Comparison of ENCODE assay signal across 24 cellular contexts in genomic region chr9:115099891-115100290, GRCh38. TPM values are rescaled to one million over a fixed set of nuclear protein-coding genes. Genes with fewer than 3 reads are reported as not detected.
DNase-seq lines count a peak whose midpoint lies in the region; ATAC-seq and TF ChIP-seq lines count a peak whose summit lies in the region.
"Had no signal": no experiment of that assay in that cellular context is flagged by ENCODE, and none has a peak within 500 bp of the region (broad histone marks: within the 10 kb centered on the region; RNA-seq: fewer than 3 reads in every experiment).

No MANE protein-coding gene starts in this region.

- H3K4me1 Mint-ChIP-seq in nephron = peaks cover 30% of the 10 kb centered on the region
- H3K4me1 Mint-ChIP-seq: activated B cell treated with CpG ODN at 0.5 μM for 24 hours; CD8-positive, alpha-beta memory T cell had no signal

- H3K4me1 ChIP-seq in fibroblast of lung (ENCODE audit: control insufficient read depth, extremely low read depth, insufficient read depth, low read length) = peaks cover under 1% of the 10 kb centered on the region
- H3K4me1 ChIP-seq: suprapubic skin had no signal

- H3K9me3 Mint-ChIP-seq in nephron = no peaks in the 10 kb centered on the region

- H3K27me3 Mint-ChIP-seq in nephron (ENCODE audit: low read depth) = no peaks in the 10 kb centered on the region

- H3K36me3 Mint-ChIP-seq in nephron (ENCODE audit: low read depth) = peaks cover 6% of the 10 kb centered on the region
- H3K36me3 Mint-ChIP-seq: CD8-positive, alpha-beta memory T cell had no signal

- no peak overlapping the region for H3K4me2 ChIP-seq in fibroblast of lung (ENCODE audit: extremely low read depth, insufficient read depth, low read length)
- H3K4me2 ChIP-seq: hepatocyte had no signal

- H3K27me3 ChIP-seq in fibroblast of lung (ENCODE audit: control insufficient read depth, insufficient read depth, low read length) = no peaks in the 10 kb centered on the region
- H3K27me3 ChIP-seq: adrenal gland, hepatocyte, suprapubic skin, vagina had no signal

- ATAC-seq in SK-N-SH treated with all-trans-retinoic acid at 6 μM for 48 hours (peak; percentile 8; the same call in 2 of the 3 replicates), GM18858 (IDR thresholded peaks at IDR 0.05; ENCODE audit: unreplicated experiment) (no peak), HG02588 (IDR thresholded peaks at IDR 0.05; ENCODE audit: unreplicated experiment) (no peak)

- H3K4me3 ChIP-seq in fibroblast of lung (replicated peaks in 1 of 4; ENCODE audit: control extremely low read depth in 1 of 4, insufficient read depth in 1 of 4, low read depth in 3 of 4, low read length in 4 of 4) = no peak overlapping the region
- H3K4me3 ChIP-seq: adrenal gland, hepatocyte, suprapubic skin, vagina had no signal

- no peak for TF ChIP-seq CTCF in fibroblast of lung (conservative IDR thresholded peaks at IDR 0.05 in 1 of 2, IDR thresholded peaks at IDR 0.05 in 1 of 2; ENCODE audit: low read depth in 1 of 2, low read length in 2 of 2)
- no peak for TF ChIP-seq CTCF in nephron (IDR thresholded peaks at IDR 0.05; ENCODE audit: unreplicated experiment in 3 of 3)
- TF ChIP-seq CTCF in GM13977 (IDR thresholded peaks at IDR 0.05; ENCODE audit: extremely low read depth, insufficient read depth, missing control alignments) = no peak

- DNase-seq in fibroblast of lung (ENCODE audit: low read depth in 2 of 2) (peak; percentile 46 to 48), GM13977 (ENCODE audit: low spot score) (no peak), GM19240 (ENCODE audit: insufficient read length, low spot score) (no peak)
- DNase-seq: activated B cell treated with CpG ODN at 0.5 μM for 24 hours; activated CD4-positive, alpha-beta T cell treated with anti-CD3 and anti-CD28 coated beads, Interleukin-2, amount 50 U/mL, for 48 hours; activated gamma-delta T cell treated with Interleukin-2 at 50 U/mL for 16 hours; adrenal gland; CD8-positive, alpha-beta memory T cell; dermis blood vessel endothelial cell; DMS79; foreskin fibroblast; GOT3; NCI-H1105; NCI-H2029; NCI-H226; NCI-H748 treated with DMSO at 0.1 percent for 48 hours had no signal

- peak overlapping the region in 2 of 3 experiments; percentile 73 to 80 for H3K27ac Mint-ChIP-seq in nephron
- H3K27ac Mint-ChIP-seq: activated B cell treated with CpG ODN at 0.5 μM for 24 hours; CD8-positive, alpha-beta memory T cell had no signal

- H2AFZ ChIP-seq in fibroblast of lung (ENCODE audit: low read length) = no peak overlapping the region
- H2AFZ ChIP-seq: hepatocyte had no signal

- H3K36me3 ChIP-seq in fibroblast of lung (ENCODE audit: control insufficient read depth, insufficient read depth, low read length) = no peaks in the 10 kb centered on the region
- H3K36me3 ChIP-seq: adrenal gland, suprapubic skin, vagina had no signal

- no peak overlapping the region for H3K4me3 Mint-ChIP-seq in nephron
- H3K4me3 Mint-ChIP-seq: activated B cell treated with CpG ODN at 0.5 μM for 24 hours; CD8-positive, alpha-beta memory T cell had no signal

- in situ Hi-C loops in GM13977 (cut with MboI; ENCODE audit: low pct_unique_long_range_greater_than_20kb, low sequenced_read_pairs, unreplicated experiment) = no loop called here

- H3K9ac ChIP-seq in fibroblast of lung (ENCODE audit: insufficient read depth, low read length) = no peak overlapping the region

- no peaks in the 10 kb centered on the region for H3K9me3 ChIP-seq in fibroblast of lung (ENCODE audit: control insufficient read depth, insufficient read depth, low read depth, low read length)
- H3K9me3 ChIP-seq: adrenal gland, suprapubic skin, vagina had no signal

- H4K20me1 ChIP-seq in fibroblast of lung (ENCODE audit: control insufficient read depth, extremely low read depth, insufficient read depth, low read length) = no peaks in the 10 kb centered on the region

- no peak overlapping the region for H3K27ac ChIP-seq in fibroblast of lung (ENCODE audit: insufficient read depth, low read length)
- H3K27ac ChIP-seq: hepatocyte, suprapubic skin had no signal

- H3K79me2 ChIP-seq in fibroblast of lung (ENCODE audit: control insufficient read depth, insufficient read depth, low read length) = peaks cover 39% of the 10 kb centered on the region
- H3K79me2 ChIP-seq: hepatocyte had no signal

TF ChIP-seq in SK-N-SH treated with all-trans-retinoic acid at 6 μM for 48 hours, 23 proteins besides CTCF, POLR2A, EP300 and RAD21:
- TF ChIP-seq ZNF565 (CRISPR knock-in tag; conservative IDR thresholded peaks at IDR 0.05; ENCODE audit: low read depth) (no peak), BACH2 (CRISPR knock-in tag; IDR thresholded peaks at IDR 0.05; ENCODE audit: borderline replicate concordance) (no peak), ARNTL (CRISPR knock-in tag; IDR thresholded peaks at IDR 0.05; ENCODE audit: borderline replicate concordance, low read depth) (no peak), OSR1 (CRISPR knock-in tag; IDR thresholded peaks at IDR 0.05) (no peak), PATZ1 (CRISPR knock-in tag; IDR thresholded peaks at IDR 0.05; ENCODE audit: borderline replicate concordance) (no peak), ZFP30 (CRISPR knock-in tag; IDR thresholded peaks at IDR 0.05) (no peak), CSRNP3 (CRISPR knock-in tag; IDR thresholded peaks at IDR 0.05) (no peak), TOX (CRISPR knock-in tag; IDR thresholded peaks at IDR 0.05; ENCODE audit: borderline replicate concordance) (no peak), PPARA (CRISPR knock-in tag; IDR thresholded peaks at IDR 0.05; ENCODE audit: borderline replicate concordance) (no peak)

RNA-seq across cellular contexts. Expression of gene TNC, which starts 18.1 kb away (rescaled TPM):
- 457 and 560 TPM in 2 replicates for total RNA-seq in fibroblast of lung
- 227 and 340 TPM in 2 replicates for polyA plus RNA-seq in fibroblast of lung
- 211 and 288 TPM in 2 replicates for polyA plus RNA-seq in fibroblast of lung (2012)
- polyA minus RNA-seq in fibroblast of lung (ENCODE audit: low replicate concordance) = 619 and 991 TPM in 2 replicates
- total RNA-seq: activated B cell treated with CpG ODN at 0.5 μM for 24 hours had no signal
- polyA plus RNA-seq: CD8-positive, alpha-beta memory T cell; endothelial cell of umbilical vein had no signal

Comparison
In these comparisons a context has a peak if more than half of its experiments do, and no peak if none do; other contexts are left out.
1. DNase-seq: peak in fibroblast of lung (2 of 2); none in GM13977 (single experiment) and GM19240 (single experiment).